Comparison of ENCODE assay signal across 8 cellular contexts in genomic region chr14:106044949-106045596, GRCh38.
DNase-seq lines count a peak whose midpoint lies in the region; ATAC-seq and TF ChIP-seq lines count a peak whose summit lies in the region.

No MANE protein-coding gene starts in this region.

- CTCF ChIA-PET in PC-9 (lab: Charles Lee), result no interaction called here

- H3K4me3 ChIP-seq in BE2C (ENCODE audit: low read depth, low read length) (no peak overlapping the region), PC-9 (no peak overlapping the region), lower lobe of right lung (no peak overlapping the region), tibial artery (no peak overlapping the region), neural progenitor cell (no peak overlapping the region)

- H3K4me2 ChIP-seq in PC-9 (no peak overlapping the region), neural progenitor cell (no peak overlapping the region)

- H3K4me3 Mint-ChIP-seq in activated T-cell treated with anti-CD3 and anti-CD28 coated beads, Interleukin-2, amount 50 U/mL, for 72 hours, result no peak overlapping the region
- H3K4me3 Mint-ChIP-seq in neural progenitor cell, result no peak overlapping the region

- H3K9me3 ChIP-seq in BE2C (no peaks in the 10 kb centered on the region), PC-9 (ENCODE audit: insufficient read depth, low read depth) (no peaks in the 10 kb centered on the region), lower lobe of right lung (no peaks in the 10 kb centered on the region), tibial artery (no peaks in the 10 kb centered on the region), neural progenitor cell (ENCODE audit: low read depth) (peaks cover 14% of the 10 kb centered on the region)

- H3K79me2 ChIP-seq in PC-9 (ENCODE audit: low read depth) (no peaks in the 10 kb centered on the region), neural progenitor cell (ENCODE audit: low read depth) (no peaks in the 10 kb centered on the region)

- H3K36me3 ChIP-seq in BE2C (no peaks in the 10 kb centered on the region), PC-9 (ENCODE audit: low read depth) (no peaks in the 10 kb centered on the region), lower lobe of right lung (no peaks in the 10 kb centered on the region), tibial artery (no peaks in the 10 kb centered on the region), neural progenitor cell (no peaks in the 10 kb centered on the region)

- H3K36me3 Mint-ChIP-seq in activated T-cell treated with anti-CD3 and anti-CD28 coated beads, Interleukin-2, amount 50 U/mL, for 72 hours (ENCODE audit: insufficient read depth in 2 of 2), result no peaks in the 10 kb centered on the region
- no peaks in the 10 kb centered on the region for H3K36me3 Mint-ChIP-seq in neural progenitor cell

- H3K27me3 ChIP-seq in BE2C, result peaks cover 13% of the 10 kb centered on the region
- H3K27me3 ChIP-seq in PC-9 (ENCODE audit: insufficient read depth, low read depth), result peaks cover 7% of the 10 kb centered on the region; the same call in 1 of the 2 replicates
- peaks cover 1% of the 10 kb centered on the region for H3K27me3 ChIP-seq in lower lobe of right lung (ENCODE audit: low read depth)
- peaks cover 0 to 9% of the 10 kb centered on the region in 2 donors for H3K27me3 ChIP-seq in tibial artery
- no peaks in the 10 kb centered on the region for H3K27me3 ChIP-seq in neural progenitor cell

- H3F3A ChIP-seq in PC-9 (ENCODE audit: insufficient read depth, low read depth) (no peaks in the 10 kb centered on the region), neural progenitor cell (ENCODE audit: low read depth) (no peaks in the 10 kb centered on the region)

- H2AFZ ChIP-seq in PC-9, result no peak overlapping the region
- H2AFZ ChIP-seq in neural progenitor cell (replicated peaks), result no peak overlapping the region

- no TSS peak for BruUV-seq in PC-9 (replicated peaks; lab: Mats Ljungman, UMichigan)

- H3K9me2 ChIP-seq in PC-9 (ENCODE audit: insufficient read depth), result no peaks in the 10 kb centered on the region

- intact Hi-C loops in PC-9 (cut with micrococcal nuclease; ENCODE audit: unreplicated experiment), result no loop called here
- intact Hi-C loops in lower lobe of right lung (cut with DNase I), result no loop called here
- intact Hi-C loops in tibial artery (cut with DNase I; ENCODE audit: low total_unique reads), result no loop called here

- peaks cover 7% of the 10 kb centered on the region for H3K4me1 Mint-ChIP-seq in activated T-cell treated with anti-CD3 and anti-CD28 coated beads, Interleukin-2, amount 50 U/mL, for 72 hours (ENCODE audit: low read depth)
- H3K4me1 Mint-ChIP-seq in neural progenitor cell, result no peaks in the 10 kb centered on the region

- H3K4me1 ChIP-seq in BE2C (no peaks in the 10 kb centered on the region), PC-9 (replicated peaks; ENCODE audit: insufficient read depth) (no peaks in the 10 kb centered on the region), lower lobe of right lung (no peaks in the 10 kb centered on the region), tibial artery (no peaks in the 10 kb centered on the region), neural progenitor cell (no peaks in the 10 kb centered on the region)

- TF ChIP-seq CTCF in BE2C (IDR thresholded peaks at IDR 0.05; ENCODE audit: low read depth, low read length), result peak; percentile 98
- peak; percentile 54 for TF ChIP-seq CTCF in PC-9 (conservative IDR thresholded peaks at IDR 0.05)
- peak; percentile 49 for TF ChIP-seq CTCF in lower lobe of right lung (IDR thresholded peaks at IDR 0.05)
- peak; percentile 10 to 15 for TF ChIP-seq CTCF in tibial artery (IDR thresholded peaks at IDR 0.05)
- no peak for TF ChIP-seq CTCF in neural progenitor cell (IDR thresholded peaks at IDR 0.05)

- no peaks in the 10 kb centered on the region for H4K20me1 ChIP-seq in PC-9 (ENCODE audit: insufficient read depth)
- H4K20me1 ChIP-seq in neural progenitor cell (ENCODE audit: low read depth), result no peaks in the 10 kb centered on the region

- DNase-seq in BE2C, result peak; percentile 88
- DNase-seq in PC-9, result peak in 1 of 2 experiments; percentile 7
- peak; percentile 89 to 91 for DNase-seq in activated T-cell treated with anti-CD3 and anti-CD28 coated beads, Interleukin-2, amount 50 U/mL, for 72 hours
- DNase-seq in lower lobe of right lung, result peak; percentile 76
- DNase-seq in tibial artery, result peak in 1 of 2 donors; percentile 25
- no peak for DNase-seq in neural progenitor cell (ENCODE audit: low spot score)
- no peak for DNase-seq in NCI-H2196 treated with DMSO at 0.1 percent for 48 hours (lab: John Stamatoyannopoulos, UW; ENCODE audit: unreplicated experiment)

- no peak overlapping the region for H3K27ac Mint-ChIP-seq in activated T-cell treated with anti-CD3 and anti-CD28 coated beads, Interleukin-2, amount 50 U/mL, for 72 hours
- no peak overlapping the region for H3K27ac Mint-ChIP-seq in neural progenitor cell

- peaks cover 9% of the 10 kb centered on the region for H3K27me3 Mint-ChIP-seq in activated T-cell treated with anti-CD3 and anti-CD28 coated beads, Interleukin-2, amount 50 U/mL, for 72 hours (ENCODE audit: low read depth)
- H3K27me3 Mint-ChIP-seq in neural progenitor cell (ENCODE audit: insufficient read depth, low read depth), result peaks cover 4% of the 10 kb centered on the region

- no peaks in the 10 kb centered on the region for H3K9me3 Mint-ChIP-seq in activated T-cell treated with anti-CD3 and anti-CD28 coated beads, Interleukin-2, amount 50 U/mL, for 72 hours
- H3K9me3 Mint-ChIP-seq in neural progenitor cell, result peaks cover 39% of the 10 kb centered on the region

- no peak overlapping the region for H3K9ac ChIP-seq in neural progenitor cell

- H3K27ac ChIP-seq in PC-9, result no peak overlapping the region
- no peak overlapping the region for H3K27ac ChIP-seq in lower lobe of right lung
- no peak overlapping the region for H3K27ac ChIP-seq in tibial artery
- no peak overlapping the region for H3K27ac ChIP-seq in neural progenitor cell

- ATAC-seq in GM19463 (IDR thresholded peaks at IDR 0.05; ENCODE audit: unreplicated experiment) (peak; percentile 54), lower lobe of right lung (peak; percentile 68 to 76)
- ATAC-seq in activated T-cell treated with anti-CD3 and anti-CD28 coated beads, Interleukin-2, amount 50 U/mL, for 72 hours (replicated peaks in 1 of 2), result peak; percentile 100

- POLR2A ChIA-PET in PC-9 (lab: Charles Lee; ENCODE audit: unreplicated experiment), result no interaction called here

Comparison
In these comparisons a context has a peak if more than half of its experiments do, and no peak if none do; other contexts are left out.
1. DNase-seq: peak in BE2C (single experiment), activated T-cell treated with anti-CD3 and anti-CD28 coated beads, Interleukin-2, amount 50 U/mL, for 72 hours (2 of 2) and lower lobe of right lung (single experiment); none in neural progenitor cell (single experiment) and NCI-H2196 treated with DMSO at 0.1 percent for 48 hours (single experiment).
2. Peak in every context shown above with its lines, with median percentiles within 50 percentile points of each other: ATAC-seq.